ENCODE assay signal across 8 cellular contexts in the genomic region with DNA sequence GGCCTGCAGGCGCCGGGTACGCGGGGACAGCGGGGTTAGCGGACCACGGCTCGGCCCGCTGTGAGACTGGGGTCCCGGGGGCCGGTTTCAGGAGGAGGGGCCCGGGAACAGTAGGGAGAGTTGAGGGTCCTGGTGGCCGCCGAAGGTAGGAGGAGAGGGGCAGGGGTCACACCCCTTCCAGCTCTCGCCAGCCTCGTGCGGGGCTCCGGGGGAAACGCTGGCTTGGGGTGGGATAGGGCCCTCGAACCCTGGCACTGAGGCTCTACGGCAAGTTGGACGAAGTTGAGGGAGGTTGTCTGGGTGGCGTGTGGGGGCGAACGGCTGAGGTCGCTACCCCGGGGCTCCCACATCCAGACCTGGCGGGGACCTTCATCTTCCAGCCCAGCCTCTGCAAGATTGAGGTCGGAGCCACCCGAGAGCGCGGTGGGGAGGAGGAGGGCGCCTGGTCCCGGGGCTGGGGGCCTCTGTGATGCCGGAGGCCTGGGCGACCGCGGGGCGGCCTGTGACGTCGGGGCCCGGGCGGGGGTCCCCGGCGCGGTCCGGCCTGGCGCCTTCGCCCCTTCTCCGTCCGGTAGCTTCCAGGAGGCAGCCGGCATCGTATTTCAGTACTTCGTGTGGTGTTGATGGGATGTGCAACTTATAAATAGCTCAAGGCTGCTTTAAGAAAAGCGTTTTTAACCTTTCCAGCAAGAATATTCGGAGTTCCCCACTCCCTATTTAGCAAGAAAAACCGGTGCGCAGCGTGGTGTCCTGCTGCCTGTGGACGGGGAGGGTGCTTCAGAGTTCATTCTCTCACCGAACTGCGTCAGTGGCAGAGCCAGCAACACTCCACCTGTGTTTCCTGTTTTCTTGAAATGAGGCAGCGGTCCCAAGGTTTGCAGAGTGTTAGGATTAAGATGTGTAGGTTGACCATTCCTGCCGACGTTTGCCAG. TPM values are rescaled to one million over a fixed set of nuclear protein-coding genes. Genes with fewer than 3 reads are reported as not detected.
DNase-seq lines count a peak whose midpoint lies in the region; ATAC-seq, FAIRE-seq and TF ChIP-seq lines count a peak whose summit lies in the region.

No MANE protein-coding gene starts in this region.

- ATAC-seq in HG02763 (IDR thresholded peaks at IDR 0.05; ENCODE audit: unreplicated experiment) (peak; percentile 3), T-cell (replicated peaks in 1 of 4) (peak in 1 of 4 experiments; percentile 46)

- H3K9ac ChIP-seq in keratinocyte (ENCODE audit: control insufficient read depth, extremely low read depth, insufficient read depth, low read length): peak overlapping the region; percentile 69

- peaks cover 10% of the 10 kb centered on the region for H3K4me1 ChIP-seq in keratinocyte (ENCODE audit: control insufficient read depth, extremely low read depth, insufficient read depth, low read length)

- H3K4me3 Mint-ChIP-seq in T-cell (peak overlapping the region; percentile 91 to 94 (median 94)), MCF 10A (ENCODE audit: unreplicated experiment) (peak overlapping the region; percentile 80)

- H3K27me3 Mint-ChIP-seq in T-cell: peaks cover 0 to 4% of the 10 kb centered on the region in 2 donors
- H3K27me3 Mint-ChIP-seq in MCF 10A (ENCODE audit: insufficient read depth, unreplicated experiment): no peaks in the 10 kb centered on the region

- CTCF ChIA-PET in T-cell (lab: Charles Lee): interaction anchor here in 1 of 2 donors (1.0 to 1.3 kb wide), 3 partner anchors 9 to 203 kb away, joined by 3 to 4 read pairs (median 3); no protein-coding TSS in a partner anchor
- CTCF ChIA-PET in MCF 10A (lab: Yijun Ruan, JAX): interaction anchor here (0.5 to 3.7 kb wide), 6 partner anchors 15 to 282 kb away, joined by 3 to 21 read pairs (median 4); no protein-coding TSS in a partner anchor

- peak overlapping the region; percentile 59 to 84 (median 82) for H3K4me3 ChIP-seq in keratinocyte (ENCODE audit: control insufficient read depth in 2 of 3, extremely low read depth in 1 of 3, insufficient read depth in 2 of 3, low read depth in 1 of 3, low read length in 3 of 3)

- peak overlapping the region; percentile 14 for H3K27ac ChIP-seq in keratinocyte (ENCODE audit: control insufficient read depth, insufficient read depth, low read length)

- no peaks in the 10 kb centered on the region for H3K9me1 ChIP-seq in keratinocyte (ENCODE audit: control insufficient read depth, extremely low read depth, insufficient read depth, low read length)

- intact Hi-C loops in MCF 10A (cut with micrococcal nuclease): loop anchor here (1.0 to 2.0 kb wide), 3 partner anchors 31 to 168 kb away; partner anchors contain the start of gene CDC14B

- peak overlapping the region; percentile 63 for H2AFZ ChIP-seq in keratinocyte (ENCODE audit: control insufficient read depth, low read length)

- dilution Hi-C loops in keratinocyte (cut with MboI; ENCODE audit: extremely low pct_ligation_motif_present, low sequenced_read_pairs): no loop called here

- TF ChIP-seq CTCF in MCF 10A (IDR thresholded peaks at IDR 0.05; ENCODE audit: unreplicated experiment): no peak
- TF ChIP-seq CTCF in keratinocyte (optimal IDR thresholded peaks at IDR 0.05 in 1 of 3, IDR thresholded peaks at IDR 0.05 in 1 of 3, conservative IDR thresholded peaks at IDR 0.05 in 1 of 3; ENCODE audit: extremely low read depth in 1 of 3, insufficient read depth in 2 of 3, low read length in 3 of 3): no peak

- DNase-seq in Daoy (ENCODE audit: low read depth): peak; percentile 32
- peak; percentile 22 to 79 (median 62) for DNase-seq in T-cell
- DNase-seq in MCF 10A (ENCODE audit: unreplicated experiment): peak; percentile 18
- no peak for DNase-seq in keratinocyte (ENCODE audit: low read depth, low spot score)
- DNase-seq in stimulated activated CD4-positive, alpha-beta T cell treated with anti-CD3 and anti-CD28 coated beads, Interleukin-1b, Interleukin-23, amount 100 ng/mL, for 48 hours: peak; percentile 24
- no peak for DNase-seq in LoVo (ENCODE audit: low spot score)
- no peak for DNase-seq in SIG-M5 (lab: John Stamatoyannopoulos, UW)

- BruUV-seq in MCF 10A (replicated peaks; lab: Mats Ljungman, UMichigan): TSS peak; percentile 21

- no peaks in the 10 kb centered on the region for H3K27me3 ChIP-seq in keratinocyte (ENCODE audit: control insufficient read depth, extremely low read depth, insufficient read depth, low read length)

- H3K9me3 Mint-ChIP-seq in T-cell (no peaks in the 10 kb centered on the region), MCF 10A (ENCODE audit: unreplicated experiment) (no peaks in the 10 kb centered on the region)

- peak overlapping the region; percentile 94 for H3K4me2 ChIP-seq in keratinocyte (ENCODE audit: control insufficient read depth, extremely low read depth, insufficient read depth, low read depth, low read length)

- H3K4me1 Mint-ChIP-seq in T-cell (peaks cover 28 to 35% (median 29%) of the 10 kb centered on the region in 3 donors), MCF 10A (ENCODE audit: insufficient read depth, unreplicated experiment) (peaks cover 11% of the 10 kb centered on the region)

- POLR2A ChIA-PET in T-cell (lab: Charles Lee): interaction anchor here in 1 of 2 donors (0.5 to 0.7 kb wide), 4 partner anchors 32 to 205 kb away, joined by 3 to 10 read pairs (median 4); partner anchors contain the start of gene PRXL2C
- POLR2A ChIA-PET in MCF 10A (lab: Yijun Ruan, JAX): interaction anchor here (0.6 to 4.3 kb wide), 18 partner anchors 15 to 261 kb away, joined by 3 to 28 read pairs (median 4); partner anchors contain the start of genes CDC14B, PRXL2C and ZNF367

- no peaks in the 10 kb centered on the region for H3K9me3 ChIP-seq in keratinocyte (ENCODE audit: control insufficient read depth, low read depth, low read length)

- H3K36me3 Mint-ChIP-seq in T-cell: no peaks in the 10 kb centered on the region
- H3K36me3 Mint-ChIP-seq in MCF 10A (ENCODE audit: insufficient read depth, unreplicated experiment): no peaks in the 10 kb centered on the region

- FAIRE-seq in keratinocyte (lab: Jason Lieb, UNC): peak; percentile 32

- H3K27ac Mint-ChIP-seq in T-cell (peak overlapping the region; percentile 88 to 93), MCF 10A (ENCODE audit: low read depth, unreplicated experiment) (peak overlapping the region; percentile 37)

- peaks cover 17% of the 10 kb centered on the region for H3K79me2 ChIP-seq in keratinocyte (ENCODE audit: control insufficient read depth, insufficient read depth, low read length)

- no peaks in the 10 kb centered on the region for H4K20me1 ChIP-seq in keratinocyte (ENCODE audit: control insufficient read depth, extremely low read depth, insufficient read depth, low read length)

- H3K36me3 ChIP-seq in keratinocyte (ENCODE audit: control insufficient read depth in 2 of 2, extremely low read depth in 1 of 2, insufficient read depth in 2 of 2, low read length in 2 of 2): no peaks in the 10 kb centered on the region

RNA-seq across cellular contexts. Expression of gene HABP4, which starts 0.9 kb away (rescaled TPM):
- 13.5 and 15.7 TPM in 2 replicates for total RNA-seq in Daoy (2014; rRNA removed; shearing (Covaris generic))
- total RNA-seq in T-cell (10 to 100 TPM; 18.2 to 30.8 (median 25.3) TPM), MCF 10A (2022) (4.3 and 6.3 TPM in 2 replicates)
- 4.5 to 7.7 TPM (median 6.8 TPM) in 3 replicates for polyA plus RNA-seq in keratinocyte
- polyA plus RNA-seq in keratinocyte (2011; ENCODE audit: low read depth): 10.8 TPM
- polyA plus RNA-seq in keratinocyte (2011; cell fraction: cytosol; rRNA removed): 6.6 and 8.4 TPM in 2 replicates
- 6.3 and 8.0 TPM in 2 replicates for polyA plus RNA-seq in keratinocyte (2011; cell fraction: nucleus; rRNA removed)
- 8.4 and 9.3 TPM in 2 replicates for polyA plus RNA-seq in keratinocyte (2012; ENCODE audit: low replicate concordance)
- 1.0 to 3.3 TPM (median 2.6 TPM) in 3 replicates for polyA minus RNA-seq in keratinocyte
- 4.6 TPM for polyA minus RNA-seq in keratinocyte (2011; cell fraction: cytosol; rRNA and poly(A)+ RNA removed)
- polyA minus RNA-seq in keratinocyte (2011; cell fraction: nucleus; rRNA and poly(A)+ RNA removed): 1.4 and 1.9 TPM in 2 replicates

RNA-seq across cellular contexts. Expression of gene ZNF367, which starts 32.7 kb away (rescaled TPM):
- total RNA-seq in Daoy (2014; rRNA removed; shearing (Covaris generic)): 23.8 and 28.8 TPM in 2 replicates
- total RNA-seq in T-cell (1 to 10 TPM; 3.7 to 6.2 (median 5.8) TPM), MCF 10A (2022) (1.5 and 2.7 TPM in 2 replicates)
- polyA plus RNA-seq in keratinocyte: 0.35 to 2.2 TPM (median 2.0 TPM) in 3 replicates
- polyA plus RNA-seq in keratinocyte (2011; ENCODE audit: low read depth): 0.27 TPM
- polyA plus RNA-seq in keratinocyte (2011; cell fraction: cytosol; rRNA removed): 0.32 and 0.60 TPM in 2 replicates
- polyA plus RNA-seq in keratinocyte (2011; cell fraction: nucleus; rRNA removed): 0.28 and 0.52 TPM in 2 replicates
- polyA plus RNA-seq in keratinocyte (2012; ENCODE audit: low replicate concordance): 0.23 and 2.7 TPM in 2 replicates
- 0.16 to 1.7 TPM (median 1.5 TPM) in 3 replicates for polyA minus RNA-seq in keratinocyte
- polyA minus RNA-seq in keratinocyte (2011; cell fraction: cytosol; rRNA and poly(A)+ RNA removed): 1.5 TPM
- polyA minus RNA-seq in keratinocyte (2011; cell fraction: nucleus; rRNA and poly(A)+ RNA removed): 0.21 and 1.2 TPM in 2 replicates

Comparison
In these comparisons a context has a peak if more than half of its experiments do, and no peak if none do; other contexts are left out.
1. DNase-seq: peak in Daoy (single experiment), T-cell (34 of 34), MCF 10A (single experiment) and stimulated activated CD4-positive, alpha-beta T cell treated with anti-CD3 and anti-CD28 coated beads, Interleukin-1b, Interleukin-23, amount 100 ng/mL, for 48 hours (single experiment); none in keratinocyte (single experiment), LoVo (single experiment) and SIG-M5 (single experiment).